ENCODE assay signal across 1 cellular context in the genomic region with DNA sequence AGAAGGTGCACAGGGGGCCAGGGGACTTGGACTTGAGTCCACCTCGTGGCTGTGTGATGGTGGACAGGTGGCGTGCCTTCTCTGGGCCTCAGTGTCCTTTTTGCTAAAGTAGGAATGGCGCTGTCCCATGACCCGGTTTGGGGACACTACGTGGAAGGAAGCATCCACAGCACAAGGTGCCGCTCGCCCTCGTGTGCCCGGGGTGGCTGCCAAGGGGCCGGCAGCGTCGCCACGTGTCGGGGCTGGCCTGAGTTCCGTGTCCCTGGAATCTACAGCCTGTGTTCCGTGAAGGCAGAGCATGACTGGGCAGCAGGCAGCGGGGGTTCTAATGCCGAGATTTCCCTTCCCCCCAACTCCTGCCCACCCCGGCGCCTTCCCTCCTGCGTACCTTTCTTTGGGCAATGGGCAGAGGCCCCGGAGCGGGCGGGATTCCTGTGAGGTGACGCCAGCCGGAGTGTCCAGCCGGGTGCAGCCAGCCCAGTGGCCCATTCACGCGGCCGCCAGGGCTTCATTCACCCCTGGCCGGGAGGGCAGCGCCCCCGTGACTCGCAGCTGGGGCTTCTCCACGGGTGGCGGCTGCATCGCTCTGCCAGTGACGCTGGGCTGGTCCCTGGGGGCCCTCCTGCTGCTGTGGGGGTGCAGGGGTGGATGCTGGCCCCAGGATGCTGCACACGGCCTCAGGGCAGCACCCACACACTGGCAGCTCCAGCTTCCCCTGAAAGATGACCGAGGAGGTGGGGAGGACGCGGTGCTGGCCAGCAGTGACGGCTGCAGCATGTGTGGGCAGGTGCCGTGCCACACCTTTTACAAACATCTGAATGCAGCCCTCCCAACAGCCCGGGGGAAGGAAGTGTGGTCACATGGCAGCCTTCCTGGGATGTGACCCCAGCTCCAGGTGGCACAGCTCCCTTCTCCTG.
A peak's percentile ranks its signal among the peaks of the same experiment; 100 is the strongest.
TF ChIP-seq lines count a peak whose summit lies in the region.

No MANE protein-coding gene starts in this region.

TF ChIP-seq in K562, 482 proteins besides CTCF, POLR2A, EP300 and RAD21:
- TF ChIP-seq ZFP30 (CRISPR knock-in tag; IDR thresholded peaks at IDR 0.05; ENCODE audit: borderline replicate concordance) (no peak), ZFP36 (IDR thresholded peaks at IDR 0.05; ENCODE audit: low read depth, low read length, partially characterized antibody) (peak; percentile 57)
- TF ChIP-seq, protein P1, sequence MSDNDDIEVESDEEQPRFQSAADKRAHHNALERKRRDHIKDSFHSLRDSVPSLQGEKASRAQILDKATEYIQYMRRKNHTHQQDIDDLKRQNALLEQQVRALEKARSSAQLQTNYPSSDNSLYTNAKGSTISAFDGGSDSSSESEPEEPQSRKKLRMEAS (CRISPR knock-in tag; IDR thresholded peaks at IDR 0.05): peak; percentile 38; the same call in 1 of the 2 replicates
